ENCODE assay signal across 8 cellular contexts in the genomic region with DNA sequence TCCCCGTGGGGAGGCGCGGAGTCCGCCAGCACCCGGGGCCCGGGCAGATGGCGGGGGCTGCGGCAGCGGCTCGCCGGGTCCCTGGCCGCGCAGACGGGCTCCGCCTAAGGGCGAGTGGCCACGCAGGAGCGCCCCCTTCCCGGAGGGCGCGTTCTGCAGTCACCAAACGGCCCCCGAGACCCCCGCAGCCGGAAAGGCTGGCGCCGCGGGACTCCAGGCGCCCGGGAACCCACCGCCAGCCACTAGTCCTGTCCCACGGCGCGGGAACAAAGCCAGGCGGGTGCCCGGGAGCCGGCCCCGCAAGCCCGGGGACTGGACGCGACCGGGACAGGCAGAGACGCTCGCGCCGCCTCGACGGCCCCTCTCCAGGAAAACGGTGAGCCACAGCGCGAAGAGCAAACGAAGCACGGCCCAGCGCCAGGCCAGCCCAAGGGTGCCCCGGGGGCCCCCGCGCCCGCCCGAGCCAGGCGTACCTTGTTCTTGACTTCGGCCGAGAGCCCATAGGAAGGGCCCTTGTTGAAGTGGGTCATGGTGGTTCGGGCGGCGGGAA. TPM values are rescaled to one million over a fixed set of nuclear protein-coding genes. Genes with fewer than 3 reads are reported as not detected.
DNase-seq lines count a peak whose midpoint lies in the region; ATAC-seq and TF ChIP-seq lines count a peak whose summit lies in the region.

No MANE protein-coding gene starts in this region.

- peak overlapping the region; percentile 80 for H2BK120ac ChIP-seq in mesendoderm (ENCODE audit: low read depth, low read length)

- H3K79me2 ChIP-seq in mesendoderm (ENCODE audit: control insufficient read depth, insufficient read depth, low read length): peaks cover 52% of the 10 kb centered on the region

- H3K4me1 ChIP-seq in endodermal cell (ENCODE audit: control insufficient read depth, insufficient read depth, low read length) (peaks cover 16% of the 10 kb centered on the region), mesendoderm (ENCODE audit: control insufficient read depth, low read depth, low read length) (peaks cover 12% of the 10 kb centered on the region), thoracic aorta (ENCODE audit: control insufficient read depth in 1 of 2, low read depth in 2 of 2) (peaks cover 23 to 68% of the 10 kb centered on the region in 2 donors)

- H2AK5ac ChIP-seq in mesendoderm (ENCODE audit: low read length): no peak overlapping the region

- peaks cover 29% of the 10 kb centered on the region for H3K36me3 ChIP-seq in endodermal cell (ENCODE audit: control insufficient read depth, insufficient read depth, low read length)
- no peaks in the 10 kb centered on the region for H3K36me3 ChIP-seq in mesendoderm (ENCODE audit: control insufficient read depth, insufficient read depth, low read length)
- H3K36me3 ChIP-seq in thoracic aorta: no peaks in the 10 kb centered on the region

- no peak overlapping the region for H2BK15ac ChIP-seq in mesendoderm (replicated peaks; ENCODE audit: low read depth)

- peak overlapping the region; percentile 7 for H4K8ac ChIP-seq in mesendoderm (ENCODE audit: low read depth, low read length)

- peak overlapping the region; percentile 19 for H3K4me2 ChIP-seq in mesendoderm (ENCODE audit: low read length)

- peaks cover 6% of the 10 kb centered on the region for H3K79me1 ChIP-seq in mesendoderm (ENCODE audit: low read length)

- TF ChIP-seq CTCF in endodermal cell (conservative IDR thresholded peaks at IDR 0.05) (peak; percentile 76), thoracic aorta (IDR thresholded peaks at IDR 0.05) (peak; percentile 41)

- peak overlapping the region; percentile 100 for H3K27ac Mint-ChIP-seq in endodermal cell
- H3K27ac Mint-ChIP-seq in activated T-helper 2 cell treated with anti-CD3 and anti-CD28 coated beads, Interferon-gamma antibody, Interleukin-2, Interleukin-4, amounts not matched to agents 10 μg/mL and 5 μg/mL and 100 μg/mL, durations not matched to agents 14 hours and 24 hours and 36 hours: no peak overlapping the region

- H3K4me3 ChIP-seq in endodermal cell (ENCODE audit: low read length): peak overlapping the region; percentile 99
- H3K4me3 ChIP-seq in mesendoderm (ENCODE audit: low read length): peak overlapping the region; percentile 76
- peak overlapping the region; percentile 92 for H3K4me3 ChIP-seq in thoracic aorta

- peak overlapping the region; percentile 99 for H3K4me3 Mint-ChIP-seq in endodermal cell
- no peak overlapping the region for H3K4me3 Mint-ChIP-seq in activated T-helper 2 cell treated with anti-CD3 and anti-CD28 coated beads, Interferon-gamma antibody, Interleukin-2, Interleukin-4, amounts not matched to agents 10 μg/mL and 5 μg/mL and 100 μg/mL, durations not matched to agents 14 hours and 24 hours and 36 hours (ENCODE audit: low read depth)

- H3K9me3 ChIP-seq in endodermal cell (ENCODE audit: control insufficient read depth, low read length) (no peaks in the 10 kb centered on the region), thoracic aorta (no peaks in the 10 kb centered on the region)

- DNase-seq in DMS 273 (lab: John Stamatoyannopoulos, UW; ENCODE audit: unreplicated experiment): peak; percentile 82
- DNase-seq in T-helper 9 cell: peak; percentile 3
- peak; percentile 85 for DNase-seq in endodermal cell
- peak; percentile 73 for DNase-seq in mesendoderm
- DNase-seq in thoracic aorta (ENCODE audit: low spot score): no peak
- no peak for DNase-seq in activated T-helper 2 cell treated with anti-CD3 and anti-CD28 coated beads, Interferon-gamma antibody, Interleukin-2, Interleukin-4, amounts not matched to agents 10 μg/mL and 5 μg/mL and 100 μg/mL, durations not matched to agents 14 hours and 24 hours and 36 hours (ENCODE audit: low spot score)

- peak overlapping the region; percentile 98 for H3K18ac ChIP-seq in mesendoderm (ENCODE audit: low read length)

- no peaks in the 10 kb centered on the region for H3K9me3 Mint-ChIP-seq in endodermal cell
- no peaks in the 10 kb centered on the region for H3K9me3 Mint-ChIP-seq in activated T-helper 2 cell treated with anti-CD3 and anti-CD28 coated beads, Interferon-gamma antibody, Interleukin-2, Interleukin-4, amounts not matched to agents 10 μg/mL and 5 μg/mL and 100 μg/mL, durations not matched to agents 14 hours and 24 hours and 36 hours

- H3K9ac ChIP-seq in endodermal cell (ENCODE audit: extremely low read depth, low read length, poor library complexity, severe bottlenecking) (peak overlapping the region; percentile 100), mesendoderm (ENCODE audit: low read length) (peak overlapping the region; percentile 90)

- H3K4me1 Mint-ChIP-seq in endodermal cell: peaks cover 52% of the 10 kb centered on the region
- peaks cover 15% of the 10 kb centered on the region for H3K4me1 Mint-ChIP-seq in activated T-helper 2 cell treated with anti-CD3 and anti-CD28 coated beads, Interferon-gamma antibody, Interleukin-2, Interleukin-4, amounts not matched to agents 10 μg/mL and 5 μg/mL and 100 μg/mL, durations not matched to agents 14 hours and 24 hours and 36 hours (ENCODE audit: low read depth)

- H3K56ac ChIP-seq in mesendoderm (ENCODE audit: low read length): peak overlapping the region; percentile 91

- no peak overlapping the region for H4K5ac ChIP-seq in mesendoderm (ENCODE audit: low read length)

- peak overlapping the region; percentile 85 for H2BK5ac ChIP-seq in mesendoderm (ENCODE audit: low read length)

- intact Hi-C loops in activated T-helper 2 cell treated with anti-CD3 and anti-CD28 coated beads, Interferon-gamma antibody, Interleukin-2, Interleukin-4, amounts not matched to agents 10 μg/mL and 5 μg/mL and 100 μg/mL, durations not matched to agents 14 hours and 24 hours and 36 hours (cut with micrococcal nuclease): loop anchor here (5.0 kb wide), 1 partner anchor 116 kb away; no protein-coding TSS in a partner anchor

- no peaks in the 10 kb centered on the region for H3K27me3 ChIP-seq in endodermal cell (ENCODE audit: control insufficient read depth, insufficient read depth, low read length, poor library complexity, severe bottlenecking)
- H3K27me3 ChIP-seq in mesendoderm (ENCODE audit: insufficient read depth, low read length, poor library complexity): no peaks in the 10 kb centered on the region
- H3K27me3 ChIP-seq in thoracic aorta (replicated peaks; ENCODE audit: insufficient read depth): no peaks in the 10 kb centered on the region

- WGBS in endodermal cell (ENCODE audit: insufficient coverage in 1 of 2, insufficient read length in 1 of 2), 2 experiments: 0 to 1% methylated on average over 30 to 65 of the region's 65 CpGs
- no CpG with 5 or more reads among the region's 65 CpGs for WGBS in mesendoderm (ENCODE audit: extremely low coverage, insufficient coverage, low lambda C conversion rate)

- peak overlapping the region; percentile 18 for H3K4ac ChIP-seq in mesendoderm (ENCODE audit: low read depth, low read length)

- H3K27ac ChIP-seq in endodermal cell (ENCODE audit: low read depth, low read length) (peak overlapping the region; percentile 100), mesendoderm (ENCODE audit: low read depth, low read length) (peak overlapping the region; percentile 98), thoracic aorta (peak overlapping the region; percentile 99)

- peaks cover 20% of the 10 kb centered on the region for H3K36me3 Mint-ChIP-seq in endodermal cell (ENCODE audit: low read depth)
- peaks cover 3% of the 10 kb centered on the region for H3K36me3 Mint-ChIP-seq in activated T-helper 2 cell treated with anti-CD3 and anti-CD28 coated beads, Interferon-gamma antibody, Interleukin-2, Interleukin-4, amounts not matched to agents 10 μg/mL and 5 μg/mL and 100 μg/mL, durations not matched to agents 14 hours and 24 hours and 36 hours (ENCODE audit: low read depth)

- H3K27me3 Mint-ChIP-seq in endodermal cell (ENCODE audit: insufficient read depth): no peaks in the 10 kb centered on the region
- H3K27me3 Mint-ChIP-seq in activated T-helper 2 cell treated with anti-CD3 and anti-CD28 coated beads, Interferon-gamma antibody, Interleukin-2, Interleukin-4, amounts not matched to agents 10 μg/mL and 5 μg/mL and 100 μg/mL, durations not matched to agents 14 hours and 24 hours and 36 hours (ENCODE audit: low read depth): peaks cover 52% of the 10 kb centered on the region

- peak overlapping the region; percentile 92 for H3K23ac ChIP-seq in mesendoderm (ENCODE audit: low read length)

- ATAC-seq in GM19328 (IDR thresholded peaks at IDR 0.05; ENCODE audit: unreplicated experiment): peak; percentile 18
- ATAC-seq in HG03378 (IDR thresholded peaks at IDR 0.05; ENCODE audit: unreplicated experiment): peak; percentile 18
- peak; percentile 3 for ATAC-seq in thoracic aorta (ENCODE audit: insufficient number of reproducible peaks, low FRiP score, low read depth)

RNA-seq across cellular contexts. Expression of a gene that starts 0.5 kb away (rescaled TPM):
- 100 to 1,000 TPM; 275 to 308 TPM for total RNA-seq in endodermal cell
- polyA plus RNA-seq in endodermal cell (2013, experiment 1 of 2): 390 TPM
- 405 TPM for polyA plus RNA-seq in endodermal cell (2013, experiment 2 of 2)
- polyA plus RNA-seq in mesendoderm (2013, experiment 1 of 2): 219 TPM
- 222 TPM for polyA plus RNA-seq in mesendoderm (2013, experiment 2 of 2)
- 100 to 1,000 TPM; 225 to 257 TPM for total RNA-seq in thoracic aorta
- total RNA-seq in activated T-helper 2 cell treated with anti-CD3 and anti-CD28 coated beads, Interferon-gamma antibody, Interleukin-2, Interleukin-4, amounts not matched to agents 10 μg/mL and 5 μg/mL and 100 μg/mL, durations not matched to agents 14 hours and 24 hours and 36 hours: 2.6 and 2.7 TPM in 2 replicates

Comparison
In these comparisons a context has a peak if more than half of its experiments do, and no peak if none do; other contexts are left out.
1. DNase-seq: peak in DMS 273 (single experiment), T-helper 9 cell (single experiment), endodermal cell (single experiment) and mesendoderm (single experiment); none in thoracic aorta (single experiment) and activated T-helper 2 cell treated with anti-CD3 and anti-CD28 coated beads, Interferon-gamma antibody, Interleukin-2, Interleukin-4, amounts not matched to agents 10 μg/mL and 5 μg/mL and 100 μg/mL, durations not matched to agents 14 hours and 24 hours and 36 hours (single experiment).
2. RNA of a gene that starts 0.5 kb away (total RNA-seq): 275 to 308 TPM in endodermal cell and 225 to 257 TPM in thoracic aorta; 2.6 to 2.7 TPM in activated T-helper 2 cell treated with anti-CD3 and anti-CD28 coated beads, Interferon-gamma antibody, Interleukin-2, Interleukin-4, amounts not matched to agents 10 μg/mL and 5 μg/mL and 100 μg/mL, durations not matched to agents 14 hours and 24 hours and 36 hours; every median in the first group is over 10 times any median in the second.
3. Peak in every context shown above with its lines, with median percentiles within 50 percentile points of each other: ATAC-seq, H3K27ac ChIP-seq and H3K4me3 ChIP-seq.